Comparison of ENCODE assay signal across 9 cellular contexts in genomic region chr13:99313473-99313872, GRCh38. TPM values are rescaled to one million over a fixed set of nuclear protein-coding genes. Genes with fewer than 3 reads are reported as not detected.
DNase-seq lines count a peak whose midpoint lies in the region; ATAC-seq lines count a peak whose summit lies in the region.
"Had no signal": no experiment of that assay in that cellular context is flagged by ENCODE, and none has a peak within 500 bp of the region (broad histone marks: within the 10 kb centered on the region; RNA-seq: fewer than 3 reads in every experiment).

No MANE protein-coding gene starts in this region.

- H3K27ac ChIP-seq in skeletal muscle tissue (ENCODE audit: low read depth, low read length) = peak overlapping the region; percentile 50

- no peaks in the 10 kb centered on the region for H3K9me3 ChIP-seq in skeletal muscle tissue (ENCODE audit: control insufficient read depth in 3 of 3, low read length in 3 of 3)

- no peak overlapping the region for H3K4me3 ChIP-seq in skeletal muscle tissue (ENCODE audit: low read length in 3 of 3)

- peaks cover 0 to 3% (median 0%) of the 10 kb centered on the region in 3 donors for H3K36me3 ChIP-seq in skeletal muscle tissue (ENCODE audit: control insufficient read depth in 3 of 3, insufficient read depth in 3 of 3, low read length in 3 of 3)

- POLR2A ChIA-PET in activated CD4-positive, alpha-beta T cell treated with anti-CD3 and anti-CD28 coated beads for 36 hours (lab: Charles Lee) = interaction anchor here (1.0 to 2.6 kb wide), 4 partner anchors 10 to 43 kb away, joined by 3 to 23 read pairs (median 10); no protein-coding TSS in a partner anchor
- POLR2A ChIA-PET in activated CD4-positive, alpha-beta memory T cell treated with anti-CD3 and anti-CD28 coated beads for 36 hours (lab: Charles Lee) = interaction anchor here (0.8 to 5.7 kb wide), 6 partner anchors 9 to 112 kb away, joined by 3 to 72 read pairs (median 11); partner anchors contain the start of genes GPR183 and UBAC2

- CTCF ChIA-PET in activated CD4-positive, alpha-beta T cell treated with anti-CD3 and anti-CD28 coated beads for 36 hours (lab: Charles Lee) = interaction anchor here (0.7 to 2.6 kb wide), 4 partner anchors 8 to 137 kb away, joined by 3 to 12 read pairs (median 6); no protein-coding TSS in a partner anchor
- CTCF ChIA-PET in activated CD4-positive, alpha-beta memory T cell treated with anti-CD3 and anti-CD28 coated beads for 36 hours (lab: Charles Lee) = interaction anchor here (0.8 to 3.1 kb wide), 3 partner anchors 39 to 123 kb away, joined by 4 to 16 read pairs (median 15); no protein-coding TSS in a partner anchor

- H3K9ac ChIP-seq in skeletal muscle tissue (ENCODE audit: low read depth in 1 of 3, low read length in 3 of 3) = no peak overlapping the region

- H3K9me3 Mint-ChIP-seq in activated CD4-positive, alpha-beta T cell treated with anti-CD3 and anti-CD28 coated beads for 36 hours (ENCODE audit: low read depth) = no peaks in the 10 kb centered on the region
- H3K9me3 Mint-ChIP-seq in activated CD4-positive, alpha-beta memory T cell treated with anti-CD3 and anti-CD28 coated beads for 36 hours = no peaks in the 10 kb centered on the region

- DNase-seq in activated CD4-positive, alpha-beta T cell treated with anti-CD3 and anti-CD28 coated beads for 36 hours = no peak
- no peak for DNase-seq in activated CD4-positive, alpha-beta T cell treated with anti-CD3 and anti-CD28 coated beads for 1 hour
- peak; percentile 57 for DNase-seq in activated CD4-positive, alpha-beta memory T cell treated with anti-CD3 and anti-CD28 coated beads for 36 hours
- peak; percentile 52 for DNase-seq in glomerular visceral epithelial cell (ENCODE audit: extremely low spot score)
- DNase-seq: NCI-H2107 had no signal

- intact Hi-C loops in activated CD4-positive, alpha-beta T cell treated with anti-CD3 and anti-CD28 coated beads for 36 hours (cut with DNase I, micrococcal nuclease) = loop anchor here in 1 of 2 experiments (5.0 kb wide), 1 partner anchor 741 kb away; no protein-coding TSS in a partner anchor
- intact Hi-C loops in activated CD4-positive, alpha-beta memory T cell treated with anti-CD3 and anti-CD28 coated beads for 36 hours (cut with micrococcal nuclease) = loop anchor here (10.0 kb wide), 2 partner anchors 739 to 799 kb away; partner anchors contain the start of gene STK24

- no peaks in the 10 kb centered on the region for H3K27me3 Mint-ChIP-seq in activated CD4-positive, alpha-beta T cell treated with anti-CD3 and anti-CD28 coated beads for 36 hours
- H3K27me3 Mint-ChIP-seq in activated CD4-positive, alpha-beta memory T cell treated with anti-CD3 and anti-CD28 coated beads for 36 hours = no peaks in the 10 kb centered on the region

- ATAC-seq in activated CD4-positive, alpha-beta T cell treated with anti-CD3 and anti-CD28 coated beads for 36 hours = no peak
- ATAC-seq in GM18511 (IDR thresholded peaks at IDR 0.05; ENCODE audit: unreplicated experiment) = no peak
- no peak for ATAC-seq in GM19395 (IDR thresholded peaks at IDR 0.05; ENCODE audit: unreplicated experiment)
- ATAC-seq in GM18907 (IDR thresholded peaks at IDR 0.05; ENCODE audit: unreplicated experiment) = no peak

- H3K27me3 ChIP-seq in skeletal muscle tissue (ENCODE audit: control insufficient read depth in 3 of 3, insufficient read depth in 3 of 3, low read length in 3 of 3) = no peaks in the 10 kb centered on the region

- H3K4me3 Mint-ChIP-seq in activated CD4-positive, alpha-beta T cell treated with anti-CD3 and anti-CD28 coated beads for 36 hours = peak overlapping the region; percentile 60
- H3K4me3 Mint-ChIP-seq in activated CD4-positive, alpha-beta memory T cell treated with anti-CD3 and anti-CD28 coated beads for 36 hours = peak overlapping the region; percentile 55

- peaks cover 8 to 20% (median 12%) of the 10 kb centered on the region in 3 donors for H3K4me1 ChIP-seq in skeletal muscle tissue (ENCODE audit: control insufficient read depth in 3 of 3, insufficient read depth in 3 of 3, low read length in 3 of 3)

- peaks cover 90% of the 10 kb centered on the region for H3K4me1 Mint-ChIP-seq in activated CD4-positive, alpha-beta T cell treated with anti-CD3 and anti-CD28 coated beads for 36 hours
- peaks cover 86% of the 10 kb centered on the region for H3K4me1 Mint-ChIP-seq in activated CD4-positive, alpha-beta memory T cell treated with anti-CD3 and anti-CD28 coated beads for 36 hours (ENCODE audit: low read depth)

- peaks cover 35% of the 10 kb centered on the region for H3K36me3 Mint-ChIP-seq in activated CD4-positive, alpha-beta T cell treated with anti-CD3 and anti-CD28 coated beads for 36 hours (ENCODE audit: low read depth)
- peaks cover 30% of the 10 kb centered on the region for H3K36me3 Mint-ChIP-seq in activated CD4-positive, alpha-beta memory T cell treated with anti-CD3 and anti-CD28 coated beads for 36 hours

- peak overlapping the region; percentile 96 for H3K27ac Mint-ChIP-seq in activated CD4-positive, alpha-beta T cell treated with anti-CD3 and anti-CD28 coated beads for 36 hours
- peak overlapping the region; percentile 93 for H3K27ac Mint-ChIP-seq in activated CD4-positive, alpha-beta memory T cell treated with anti-CD3 and anti-CD28 coated beads for 36 hours

RNA-seq across cellular contexts. Expression of gene GPR183, which starts 6.3 kb away (rescaled TPM):
- 10 to 100 TPM; 50.3 to 51.9 TPM for total RNA-seq in activated CD4-positive, alpha-beta T cell treated with anti-CD3 and anti-CD28 coated beads for 36 hours
- 10 to 100 TPM; 46.4 to 47.1 TPM for total RNA-seq in activated CD4-positive, alpha-beta memory T cell treated with anti-CD3 and anti-CD28 coated beads for 36 hours
- 4.7 TPM for total RNA-seq in skeletal muscle tissue

RNA-seq across cellular contexts. Expression of gene GPR18, which starts 55.3 kb away (rescaled TPM):
- total RNA-seq in activated CD4-positive, alpha-beta T cell treated with anti-CD3 and anti-CD28 coated beads for 36 hours = 1 to 10 TPM; 6.0 to 9.5 TPM
- total RNA-seq in activated CD4-positive, alpha-beta memory T cell treated with anti-CD3 and anti-CD28 coated beads for 36 hours = 1 to 10 TPM; 2.4 to 2.8 TPM
- under 0.01 TPM for total RNA-seq in skeletal muscle tissue

Comparison
In these comparisons a context has a peak if more than half of its experiments do, and no peak if none do; other contexts are left out.
1. DNase-seq: peak in activated CD4-positive, alpha-beta memory T cell treated with anti-CD3 and anti-CD28 coated beads for 36 hours (single experiment) and glomerular visceral epithelial cell (single experiment); none in activated CD4-positive, alpha-beta T cell treated with anti-CD3 and anti-CD28 coated beads for 36 hours (single experiment) and activated CD4-positive, alpha-beta T cell treated with anti-CD3 and anti-CD28 coated beads for 1 hour (single experiment).